In genomic region chr20:48189177-48189576, GRCh38 we compare ENCODE assay signal across 13 cellular contexts.
DNase-seq lines count a peak whose midpoint lies in the region; ATAC-seq and TF ChIP-seq lines count a peak whose summit lies in the region.
"Had no signal": no experiment of that assay in that cellular context is flagged by ENCODE, and none has a peak within 500 bp of the region (broad histone marks: within the 10 kb centered on the region; RNA-seq: fewer than 3 reads in every experiment).

No MANE protein-coding gene starts in this region.

- DNase-seq in left ventricle myocardium inferior (no peak), right cardiac atrium (no peak), PC-3 (peak; percentile 63), fibroblast of mammary gland (ENCODE audit: low read depth) (peak; percentile 38), uterus (no peak), SHP77 (lab: John Stamatoyannopoulos, UW) (no peak), COLO668 (lab: John Stamatoyannopoulos, UW; ENCODE audit: unreplicated experiment) (no peak)
- no peak for DNase-seq in stimulated activated CD4-positive, alpha-beta T cell treated with anti-CD3 and anti-CD28 coated beads, Interleukin-4, amount 100 ng/mL, for 1 hour
- DNase-seq: activated CD4-positive, alpha-beta T cell treated with anti-CD3 and anti-CD28 coated beads, Interleukin-2, amount 50 U/mL, for 1 hour; effector CD8-positive, alpha-beta T cell; NCI-H146; pancreas had no signal

- H3K79me2 ChIP-seq in PC-3 (ENCODE audit: low read length): no peaks in the 10 kb centered on the region

- H4K20me1 ChIP-seq in PC-3 (ENCODE audit: low read length): no peaks in the 10 kb centered on the region

- intact Hi-C loops in left ventricle myocardium inferior (cut with micrococcal nuclease) (no loop called here), right cardiac atrium (cut with DNase I) (no loop called here), PC-3 (cut with micrococcal nuclease) (loop anchor here (1.0 to 10.0 kb wide), 3 partner anchors 174 to 403 kb away; no protein-coding TSS in a partner anchor), uterus (cut with DNase I; ENCODE audit: low total_unique reads) (no loop called here)

- no peak for TF ChIP-seq POLR2A in uterus (IDR thresholded peaks at IDR 0.05)

- H3K4me3 ChIP-seq in left ventricle myocardium inferior (no peak overlapping the region), right cardiac atrium (ENCODE audit: low read length) (no peak overlapping the region), PC-3 (ENCODE audit: low read length) (no peak overlapping the region), fibroblast of mammary gland (ENCODE audit: control insufficient read depth, low read depth, low read length) (no peak overlapping the region), uterus (no peak overlapping the region)
- H3K4me3 ChIP-seq: pancreas had no signal

- H3K27ac ChIP-seq in left ventricle myocardium inferior (replicated peaks) (no peak overlapping the region), right cardiac atrium (ENCODE audit: low read length) (no peak overlapping the region), PC-3 (ENCODE audit: low read length) (no peak overlapping the region), uterus (no peak overlapping the region)
- H3K27ac ChIP-seq: pancreas had no signal

- CTCF ChIA-PET in PC-3 (lab: Charles Lee): interaction anchor here (0.6 to 1.5 kb wide), 5 partner anchors 91 to 431 kb away, joined by 3 to 8 read pairs (median 5); no protein-coding TSS in a partner anchor

- H3K9me2 ChIP-seq in PC-3 (replicated peaks; ENCODE audit: low read length): no peaks in the 10 kb centered on the region

- H3K4me2 ChIP-seq in PC-3 (ENCODE audit: low read length): no peak overlapping the region

- H3K27me3 ChIP-seq in left ventricle myocardium inferior (ENCODE audit: low read depth) (peaks cover 5% of the 10 kb centered on the region), right cardiac atrium (ENCODE audit: control insufficient read depth, insufficient read depth) (no peaks in the 10 kb centered on the region), PC-3 (ENCODE audit: low read length) (no peaks in the 10 kb centered on the region), uterus (no peaks in the 10 kb centered on the region)
- H3K27me3 ChIP-seq: pancreas had no signal

- ATAC-seq in right cardiac atrium: no peak
- peak; percentile 93 for ATAC-seq in PC-3
- ATAC-seq: stimulated activated memory B cell treated with anti-CD40 and anti-IgM and Interleukin-4, amounts not matched to agents 10 μg/mL and 1 μg/mL and 100 μg/mL, for 72 hours had no signal

- H3K9ac ChIP-seq in PC-3 (ENCODE audit: low read length): no peak overlapping the region

- POLR2A ChIA-PET in PC-3 (lab: Charles Lee; ENCODE audit: unreplicated experiment): no interaction called here

- 67% methylated on average over 3 of the region's 3 CpGs for WGBS in right cardiac atrium

- no peak overlapping the region for H2AFZ ChIP-seq in PC-3 (ENCODE audit: low read length)

- H3K4me1 ChIP-seq in left ventricle myocardium inferior: no peaks in the 10 kb centered on the region
- no peaks in the 10 kb centered on the region for H3K4me1 ChIP-seq in right cardiac atrium (ENCODE audit: control insufficient read depth, insufficient read depth, low read length)
- 0 out of 2 replicates have a peak, but pooled peaks cover 7% of the 10 kb centered on the region for H3K4me1 ChIP-seq in PC-3 (ENCODE audit: insufficient read depth, low read length)
- peaks cover 0 to 3% of the 10 kb centered on the region in 2 donors for H3K4me1 ChIP-seq in uterus
- H3K4me1 ChIP-seq: pancreas had no signal

- peak; percentile 26 for TF ChIP-seq CTCF in left ventricle myocardium inferior (IDR thresholded peaks at IDR 0.05; ENCODE audit: borderline replicate concordance)
- TF ChIP-seq CTCF in PC-3 (conservative IDR thresholded peaks at IDR 0.05; ENCODE audit: low read depth, low read length): peak; percentile 90
- peak; percentile 43 for TF ChIP-seq CTCF in fibroblast of mammary gland (conservative IDR thresholded peaks at IDR 0.05; ENCODE audit: control insufficient read depth, insufficient read depth, low read depth, low read length)
- peak; percentile 16 to 50 (median 37) for TF ChIP-seq CTCF in uterus (IDR thresholded peaks at IDR 0.05)

- no TSS peak for BruUV-seq in PC-3 (replicated peaks; lab: Mats Ljungman, UMichigan)

- no peaks in the 10 kb centered on the region for H3K36me3 ChIP-seq in left ventricle myocardium inferior
- H3K36me3 ChIP-seq in PC-3 (ENCODE audit: low read depth, low read length): no peaks in the 10 kb centered on the region
- no peaks in the 10 kb centered on the region for H3K36me3 ChIP-seq in uterus
- H3K36me3 ChIP-seq: pancreas had no signal

- no peaks in the 10 kb centered on the region for H3K9me3 ChIP-seq in left ventricle myocardium inferior (replicated peaks)
- no peaks in the 10 kb centered on the region for H3K9me3 ChIP-seq in right cardiac atrium (ENCODE audit: control insufficient read depth, low read length)
- H3K9me3 ChIP-seq in PC-3 (ENCODE audit: low read length): no peaks in the 10 kb centered on the region
- no peaks in the 10 kb centered on the region for H3K9me3 ChIP-seq in uterus
- H3K9me3 ChIP-seq: pancreas had no signal

- no peaks in the 10 kb centered on the region for H3F3A ChIP-seq in PC-3 (ENCODE audit: low read length, unreplicated experiment)

Comparison
In these comparisons a context has a peak if more than half of its experiments do, and no peak if none do; other contexts are left out.
1. DNase-seq: peak in PC-3 (single experiment) and fibroblast of mammary gland (single experiment); none in left ventricle myocardium inferior (single experiment), right cardiac atrium (0 of 3), uterus (0 of 2), SHP77 (0 of 2), COLO668 (single experiment) and stimulated activated CD4-positive, alpha-beta T cell treated with anti-CD3 and anti-CD28 coated beads, Interleukin-4, amount 100 ng/mL, for 1 hour (single experiment).
2. CTCF ChIP-seq: peak in every context shown above with its lines; median percentile 90 in PC-3; 43 in fibroblast of mammary gland; 37 in uterus; 26 in left ventricle myocardium inferior.